11 cellular contexts compared by ENCODE assay signal in the genomic region with DNA sequence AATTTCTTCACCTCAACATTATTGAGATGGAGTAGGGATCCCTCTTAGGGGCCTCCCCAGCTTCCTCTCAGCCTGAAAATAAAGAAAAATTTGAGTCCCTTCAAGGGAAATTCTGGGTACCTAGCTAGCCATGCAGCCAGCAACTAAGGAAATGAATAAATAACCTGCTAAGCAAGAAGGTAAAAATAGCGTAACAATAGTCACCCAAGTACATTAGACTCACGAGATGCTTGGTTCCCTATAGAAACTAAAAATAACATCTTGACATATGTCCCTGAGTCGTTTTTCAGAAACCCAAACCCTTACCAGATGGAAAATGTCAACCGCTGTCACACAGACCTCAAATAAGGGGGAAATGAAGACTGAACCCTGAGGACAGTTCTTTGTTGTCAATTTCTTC. TPM values are rescaled to one million over a fixed set of nuclear protein-coding genes. Genes with fewer than 3 reads are reported as not detected.
DNase-seq lines count a peak whose midpoint lies in the region; ATAC-seq and TF ChIP-seq lines count a peak whose summit lies in the region.
"Had no signal": no experiment of that assay in that cellular context is flagged by ENCODE, and none has a peak within 500 bp of the region (broad histone marks: within the 10 kb centered on the region; RNA-seq: fewer than 3 reads in every experiment).

No MANE protein-coding gene starts in this region.

- no peaks in the 10 kb centered on the region for H3K27me3 ChIP-seq in mesendoderm (ENCODE audit: insufficient read depth, low read length, poor library complexity)

- H3K79me2 ChIP-seq in mesendoderm (ENCODE audit: control insufficient read depth, insufficient read depth, low read length), result no peaks in the 10 kb centered on the region

- H3K36me3 Mint-ChIP-seq in WTC11 (no peaks in the 10 kb centered on the region), chondrocyte (ENCODE audit: low read depth) (no peaks in the 10 kb centered on the region)

- no peak overlapping the region for H2BK120ac ChIP-seq in mesendoderm (ENCODE audit: low read depth, low read length)

- peaks cover 15% of the 10 kb centered on the region for H3K27me3 Mint-ChIP-seq in WTC11 (ENCODE audit: low read depth)
- H3K27me3 Mint-ChIP-seq in chondrocyte (ENCODE audit: low read depth), result peaks cover 3% of the 10 kb centered on the region

- H3K27ac Mint-ChIP-seq in WTC11 (no peak overlapping the region), chondrocyte (ENCODE audit: unreplicated experiment) (no peak overlapping the region)

- H3K56ac ChIP-seq in mesendoderm (ENCODE audit: low read length), result no peak overlapping the region

- WGBS in mesendoderm (ENCODE audit: extremely low coverage, insufficient coverage, low lambda C conversion rate), result no CpG with 5 or more reads among the region's 4 CpGs

- H3K27ac ChIP-seq in mesendoderm (ENCODE audit: low read depth, low read length), result no peak overlapping the region
- H3K27ac ChIP-seq: SK-N-MC had no signal

- H3K23ac ChIP-seq in mesendoderm (ENCODE audit: low read length), result no peak overlapping the region

- H3K9ac ChIP-seq in mesendoderm (ENCODE audit: low read length), result no peak overlapping the region

- H4K5ac ChIP-seq in mesendoderm (ENCODE audit: low read length), result no peak overlapping the region

- H3K4me1 Mint-ChIP-seq in WTC11 (peaks cover 62% of the 10 kb centered on the region), chondrocyte (ENCODE audit: low read depth) (no peaks in the 10 kb centered on the region)

- H2AK5ac ChIP-seq in mesendoderm (ENCODE audit: low read length), result no peak overlapping the region

- H3K4me3 ChIP-seq in mesendoderm (ENCODE audit: low read length), result no peak overlapping the region
- H3K4me3 ChIP-seq: SK-N-MC had no signal

- POLR2A ChIA-PET in WTC11 (lab: Charles Lee), result no interaction called here

- H4K8ac ChIP-seq in mesendoderm (ENCODE audit: low read depth, low read length), result no peak overlapping the region

- no peaks in the 10 kb centered on the region for H3K79me1 ChIP-seq in mesendoderm (ENCODE audit: low read length)

- ATAC-seq in GM18873 (IDR thresholded peaks at IDR 0.05; ENCODE audit: low FRiP score, unreplicated experiment) (peak; percentile 57), GM21737 (IDR thresholded peaks at IDR 0.05; ENCODE audit: unreplicated experiment) (peak; percentile 61), HG03354 (IDR thresholded peaks at IDR 0.05; ENCODE audit: poor library complexity, severe bottlenecking, unreplicated experiment) (peak; percentile 66), WTC11 (no peak)
- ATAC-seq: left lobe of liver had no signal

- DNase-seq in mesendoderm (no peak), WTC11 (ENCODE audit: low spot score) (no peak), NCI-H146 (lab: John Stamatoyannopoulos, UW) (no peak), chondrocyte (ENCODE audit: low spot score) (no peak), globus pallidus (ENCODE audit: low spot score) (no peak)
- DNase-seq: GF-D8 had no signal

- no peaks in the 10 kb centered on the region for H3K9me3 Mint-ChIP-seq in WTC11
- H3K9me3 Mint-ChIP-seq in chondrocyte (ENCODE audit: low read depth), result no peaks in the 10 kb centered on the region

- peak overlapping the region; percentile 22 for H3K4ac ChIP-seq in mesendoderm (ENCODE audit: low read depth, low read length)

- no peak overlapping the region for H2BK5ac ChIP-seq in mesendoderm (ENCODE audit: low read length)

- CTCF ChIA-PET in WTC11 (lab: Charles Lee), result interaction anchor here (1.2 to 3.3 kb wide), 4 partner anchors 9 to 68 kb away, joined by 3 to 19 read pairs (median 4); no protein-coding TSS in a partner anchor

- H3K36me3 ChIP-seq in mesendoderm (ENCODE audit: control insufficient read depth, insufficient read depth, low read length), result no peaks in the 10 kb centered on the region

- H3K18ac ChIP-seq in mesendoderm (ENCODE audit: low read length), result no peak overlapping the region

- no peak overlapping the region for H3K4me3 Mint-ChIP-seq in WTC11
- H3K4me3 Mint-ChIP-seq in chondrocyte (ENCODE audit: unreplicated experiment), result no peak overlapping the region

- H3K4me1 ChIP-seq in mesendoderm (ENCODE audit: control insufficient read depth, low read depth, low read length), result peaks cover 5% of the 10 kb centered on the region

- no peak overlapping the region for H3K4me2 ChIP-seq in mesendoderm (ENCODE audit: low read length)

- TF ChIP-seq CTCF in WTC11 (IDR thresholded peaks at IDR 0.05) (no peak), chondrocyte (IDR thresholded peaks at IDR 0.05) (no peak)

- H2BK15ac ChIP-seq in mesendoderm (replicated peaks; ENCODE audit: low read depth), result no peak overlapping the region

TF ChIP-seq in WTC11, 78 proteins besides CTCF, POLR2A, EP300 and RAD21:
- TF ChIP-seq, protein P1, sequence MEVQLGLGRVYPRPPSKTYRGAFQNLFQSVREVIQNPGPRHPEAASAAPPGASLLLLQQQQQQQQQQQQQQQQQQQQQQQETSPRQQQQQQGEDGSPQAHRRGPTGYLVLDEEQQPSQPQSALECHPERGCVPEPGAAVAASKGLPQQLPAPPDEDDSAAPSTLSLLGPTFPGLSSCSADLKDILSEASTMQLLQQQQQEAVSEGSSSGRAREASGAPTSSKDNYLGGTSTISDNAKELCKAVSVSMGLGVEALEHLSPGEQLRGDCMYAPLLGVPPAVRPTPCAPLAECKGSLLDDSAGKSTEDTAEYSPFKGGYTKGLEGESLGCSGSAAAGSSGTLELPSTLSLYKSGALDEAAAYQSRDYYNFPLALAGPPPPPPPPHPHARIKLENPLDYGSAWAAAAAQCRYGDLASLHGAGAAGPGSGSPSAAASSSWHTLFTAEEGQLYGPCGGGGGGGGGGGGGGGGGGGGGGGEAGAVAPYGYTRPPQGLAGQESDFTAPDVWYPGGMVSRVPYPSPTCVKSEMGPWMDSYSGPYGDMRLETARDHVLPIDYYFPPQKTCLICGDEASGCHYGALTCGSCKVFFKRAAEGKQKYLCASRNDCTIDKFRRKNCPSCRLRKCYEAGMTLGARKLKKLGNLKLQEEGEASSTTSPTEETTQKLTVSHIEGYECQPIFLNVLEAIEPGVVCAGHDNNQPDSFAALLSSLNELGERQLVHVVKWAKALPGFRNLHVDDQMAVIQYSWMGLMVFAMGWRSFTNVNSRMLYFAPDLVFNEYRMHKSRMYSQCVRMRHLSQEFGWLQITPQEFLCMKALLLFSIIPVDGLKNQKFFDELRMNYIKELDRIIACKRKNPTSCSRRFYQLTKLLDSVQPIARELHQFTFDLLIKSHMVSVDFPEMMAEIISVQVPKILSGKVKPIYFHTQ (CRISPR knock-in tag; IDR thresholded peaks at IDR 0.05), result no peak
- TF ChIP-seq EMX1 (CRISPR knock-in tag; IDR thresholded peaks at IDR 0.05) (no peak), ELF4 (CRISPR knock-in tag; IDR thresholded peaks at IDR 0.05; ENCODE audit: low read depth) (no peak), FOXK1 (CRISPR knock-in tag; IDR thresholded peaks at IDR 0.05) (no peak), ZNF416 (CRISPR knock-in tag; IDR thresholded peaks at IDR 0.05) (no peak)

RNA-seq across cellular contexts. Expression of gene CACNB4, which starts 51.9 kb away (rescaled TPM):
- polyA plus RNA-seq in mesendoderm (2013, experiment 1 of 2), result 0.66 TPM
- polyA plus RNA-seq in mesendoderm (2013, experiment 2 of 2), result 0.77 TPM
- total RNA-seq in WTC11 (2021), result 4.7 to 7.2 TPM (median 6.9 TPM) in 3 replicates
- total RNA-seq in chondrocyte, result 2.0 to 6.0 TPM (median 2.1 TPM) in 3 replicates
